Comparison of ENCODE assay signal across 20 cellular contexts in genomic region chr6:37027036-37027720, GRCh38. TPM values are rescaled to one million over a fixed set of nuclear protein-coding genes. Genes with fewer than 3 reads are reported as not detected.
DNase-seq lines count a peak whose midpoint lies in the region; ATAC-seq and TF ChIP-seq lines count a peak whose summit lies in the region.
"Had no signal": no experiment of that assay in that cellular context is flagged by ENCODE, and none has a peak within 500 bp of the region (broad histone marks: within the 10 kb centered on the region; RNA-seq: fewer than 3 reads in every experiment).

No MANE protein-coding gene starts in this region.

- no peak overlapping the region for H3K4me3 ChIP-seq in epithelial cell of esophagus (ENCODE audit: low read length)
- no peak overlapping the region for H3K4me3 ChIP-seq in coronary artery
- H3K4me3 ChIP-seq: BLaER1 treated with 17β-estradiol and CSF1 and Interleukin-3, amounts not matched to agents 10 nM and 100 nM had no signal

- TF ChIP-seq CTCF in natural killer cell (IDR thresholded peaks at IDR 0.05) = no peak
- TF ChIP-seq CTCF in epithelial cell of esophagus (IDR thresholded peaks at IDR 0.05; ENCODE audit: insufficient read depth, low read depth, low read length, missing control alignments) = no peak
- no peak for TF ChIP-seq CTCF in coronary artery (IDR thresholded peaks at IDR 0.05)
- no peak for TF ChIP-seq CTCF in CD14-positive monocyte (IDR thresholded peaks at IDR 0.05)

- H3K36me3 Mint-ChIP-seq in T-helper 2 cell treated with Interferon-gamma antibody and Interleukin-4, amounts not matched to agents 5 μg/mL and 100 μg/mL, for 36 hours (ENCODE audit: low read depth) = peaks cover 9% of the 10 kb centered on the region
- peaks cover 7% of the 10 kb centered on the region for H3K36me3 Mint-ChIP-seq in natural killer cell treated with Interleukin-12 subunit alpha and Interleukin-12 subunit beta and Interleukin-15 and Interleukin-18, amount 100 ng/mL, for 72 hours
- no peaks in the 10 kb centered on the region for H3K36me3 Mint-ChIP-seq in natural killer cell
- peaks cover 74 to 92% of the 10 kb centered on the region in 2 donors for H3K36me3 Mint-ChIP-seq in CD14-positive monocyte

- no peaks in the 10 kb centered on the region for H3K27me3 Mint-ChIP-seq in T-helper 2 cell treated with Interferon-gamma antibody and Interleukin-4, amounts not matched to agents 5 μg/mL and 100 μg/mL, for 36 hours (ENCODE audit: low read depth)
- H3K27me3 Mint-ChIP-seq in natural killer cell treated with Interleukin-12 subunit alpha and Interleukin-12 subunit beta and Interleukin-15 and Interleukin-18, amount 100 ng/mL, for 72 hours = no peaks in the 10 kb centered on the region
- H3K27me3 Mint-ChIP-seq in natural killer cell (ENCODE audit: low read depth in 2 of 2) (no peaks in the 10 kb centered on the region), CD14-positive monocyte (ENCODE audit: low read depth in 3 of 3) (peaks cover 0 to 2% (median 0%) of the 10 kb centered on the region in 3 donors)

- H3K9me3 Mint-ChIP-seq in T-helper 2 cell treated with Interferon-gamma antibody and Interleukin-4, amounts not matched to agents 5 μg/mL and 100 μg/mL, for 36 hours = peaks cover 7% of the 10 kb centered on the region
- peaks cover 4% of the 10 kb centered on the region for H3K9me3 Mint-ChIP-seq in natural killer cell treated with Interleukin-12 subunit alpha and Interleukin-12 subunit beta and Interleukin-15 and Interleukin-18, amount 100 ng/mL, for 72 hours
- H3K9me3 Mint-ChIP-seq in natural killer cell (peaks cover 0 to 2% of the 10 kb centered on the region in 2 donors), CD14-positive monocyte (peaks cover 0 to 6% (median 4%) of the 10 kb centered on the region in 7 donors)

- no peak for ATAC-seq in natural killer cell treated with Interleukin-12 subunit alpha and Interleukin-12 subunit beta and Interleukin-15 and Interleukin-18, amount 100 ng/mL, for 72 hours
- no peak for ATAC-seq in natural killer cell

- peaks cover 54% of the 10 kb centered on the region for H3K4me1 Mint-ChIP-seq in T-helper 2 cell treated with Interferon-gamma antibody and Interleukin-4, amounts not matched to agents 5 μg/mL and 100 μg/mL, for 36 hours (ENCODE audit: low read depth)
- peaks cover 66 to 67% of the 10 kb centered on the region in 2 donors for H3K4me1 Mint-ChIP-seq in natural killer cell treated with Interleukin-12 subunit alpha and Interleukin-12 subunit beta and Interleukin-15 and Interleukin-18, amount 100 ng/mL, for 72 hours (ENCODE audit: low read depth in 2 of 2)
- H3K4me1 Mint-ChIP-seq in natural killer cell (peaks cover 41 to 56% of the 10 kb centered on the region in 2 donors), CD14-positive monocyte (peaks cover 8% of the 10 kb centered on the region)

- no peak overlapping the region for H3K27ac ChIP-seq in coronary artery

- H3K27ac Mint-ChIP-seq in T-helper 2 cell treated with Interferon-gamma antibody and Interleukin-4, amounts not matched to agents 5 μg/mL and 100 μg/mL, for 36 hours = peak overlapping the region; percentile 10
- H3K27ac Mint-ChIP-seq in natural killer cell treated with Interleukin-12 subunit alpha and Interleukin-12 subunit beta and Interleukin-15 and Interleukin-18, amount 100 ng/mL, for 72 hours = peak overlapping the region; percentile 88 to 94
- peak overlapping the region in 1 of 2 donors; percentile 20 for H3K27ac Mint-ChIP-seq in natural killer cell
- peak overlapping the region in 3 of 7 donors; percentile 40 to 75 (median 40) for H3K27ac Mint-ChIP-seq in CD14-positive monocyte

- intact Hi-C loops in natural killer cell (cut with micrococcal nuclease) = no loop called here
- intact Hi-C loops in CD14-positive monocyte (cut with micrococcal nuclease) = no loop called here

- H3K4me3 Mint-ChIP-seq in T-helper 2 cell treated with Interferon-gamma antibody and Interleukin-4, amounts not matched to agents 5 μg/mL and 100 μg/mL, for 36 hours = no peak overlapping the region
- peak overlapping the region; percentile 34 for H3K4me3 Mint-ChIP-seq in natural killer cell treated with Interleukin-12 subunit alpha and Interleukin-12 subunit beta and Interleukin-15 and Interleukin-18, amount 100 ng/mL, for 72 hours
- H3K4me3 Mint-ChIP-seq in natural killer cell (no peak overlapping the region), CD14-positive monocyte (no peak overlapping the region)

- no peak for DNase-seq in T-helper 2 cell treated with Interferon-gamma antibody and Interleukin-4, amounts not matched to agents 5 μg/mL and 100 μg/mL, for 36 hours (ENCODE audit: low spot score)
- no peak for DNase-seq in T-helper 2 cell
- DNase-seq in natural killer cell treated with Interleukin-12 subunit alpha and Interleukin-12 subunit beta and Interleukin-15 and Interleukin-18, amount 100 ng/mL, for 72 hours (ENCODE audit: low spot score) = no peak
- DNase-seq in natural killer cell = no peak
- DNase-seq in epithelial cell of esophagus (ENCODE audit: low read depth) = peak; percentile 35
- no peak for DNase-seq in coronary artery (ENCODE audit: low spot score)
- no peak for DNase-seq in CD14-positive monocyte (ENCODE audit: low spot score)
- DNase-seq in cerebellum (ENCODE audit: low spot score) = no peak
- DNase-seq: EL; MV-4-11; NCI-H146; NCI-H2107; NCI-H226; NCI-H526; NK-92 treated with Interleukin-12 subunit alpha and Interleukin-12 subunit beta, amount 100 ng/mL, for 24 hours; OCI-M1; RPMI8226 had no signal

RNA-seq across cellular contexts. Expression of gene FGD2, which starts 21.7 kb away (rescaled TPM):
- total RNA-seq in natural killer cell treated with Interleukin-12 subunit alpha and Interleukin-12 subunit beta and Interleukin-15 and Interleukin-18, amount 100 ng/mL, for 72 hours = 1 to 10 TPM; 9.1 to 9.3 TPM
- total RNA-seq in natural killer cell (10 to 100 TPM in 2 of 3 donors, 1 to 10 TPM in 1; 6.3 to 22.3 (median 14.1) TPM), cerebellum (3.1 TPM)
- polyA plus RNA-seq in CD14-positive monocyte = 10 to 100 TPM; 25.3 to 50.0 TPM
- total RNA-seq: A172, H4 had no signal

RNA-seq across cellular contexts. Expression of gene MTCH1, which starts 41.2 kb away (rescaled TPM):
- 100 to 1,000 TPM; 118 to 183 TPM for total RNA-seq in natural killer cell treated with Interleukin-12 subunit alpha and Interleukin-12 subunit beta and Interleukin-15 and Interleukin-18, amount 100 ng/mL, for 72 hours
- 100 to 1,000 TPM; 158 to 180 (median 162) TPM for total RNA-seq in natural killer cell
- polyA plus RNA-seq in CD14-positive monocyte = 100 to 1,000 TPM; 111 to 118 TPM
- total RNA-seq in cerebellum = 93.0 TPM
